26 cellular contexts compared by ENCODE assay signal in the genomic region with DNA sequence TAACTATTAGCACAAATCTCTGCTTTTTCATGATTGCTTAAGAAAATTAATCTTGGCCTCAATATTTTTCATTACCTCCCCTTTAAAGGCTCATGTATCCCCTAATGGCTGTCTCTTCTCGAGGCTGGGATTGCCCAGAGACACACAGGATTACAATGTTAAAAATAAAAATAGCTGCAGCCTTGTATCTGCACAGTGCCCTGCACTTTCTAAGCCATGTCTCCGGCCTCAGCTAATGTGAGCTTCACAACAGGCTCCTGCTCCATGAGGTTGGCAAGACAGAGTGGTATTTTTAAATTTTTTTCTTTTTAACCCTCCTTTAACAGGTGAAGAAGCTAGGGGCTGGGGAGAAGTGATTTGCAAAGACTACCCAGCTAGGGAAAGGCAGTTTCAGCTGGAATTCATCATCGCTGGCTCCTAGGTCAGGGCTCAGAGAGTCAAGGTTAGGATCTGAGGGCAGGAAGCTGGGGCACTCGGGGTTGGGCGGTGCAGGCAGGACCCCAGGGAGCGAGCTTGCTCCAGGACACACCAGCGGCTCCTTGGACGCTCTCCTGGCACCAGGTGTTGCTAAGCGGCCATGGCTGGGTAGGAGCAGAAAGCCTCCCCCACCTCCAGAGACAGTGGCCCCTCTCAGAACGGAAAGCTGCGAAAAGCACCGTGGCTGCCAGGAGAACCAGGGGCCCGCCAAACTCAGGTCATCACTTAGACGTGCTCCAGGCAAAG.
"Had no signal": no experiment of that assay in that cellular context is flagged by ENCODE, and none has a peak within 500 bp of the region (broad histone marks: within the 10 kb centered on the region; RNA-seq: fewer than 3 reads in every experiment).

No MANE protein-coding gene starts in this region.

- H3K36me3 ChIP-seq: brain microvascular endothelial cell, prostate gland, stomach, suprapubic skin, transverse colon, uterus had no signal

- H3K9me3 Mint-ChIP-seq: activated CD4-positive, alpha-beta memory T cell treated with anti-CD3 and anti-CD28 coated beads for 36 hours; activated naive CD4-positive, alpha-beta T cell treated with anti-CD3 and anti-CD28 coated beads for 36 hours; activated T-cell treated with anti-CD3 and anti-CD28 coated beads, Interleukin-2, amount 50 U/mL, for 72 hours; naive thymus-derived CD4-positive, alpha-beta T cell; neural crest cell had no signal

- H3K4me1 Mint-ChIP-seq: naive thymus-derived CD4-positive, alpha-beta T cell; neural crest cell had no signal

- H3K27me3 ChIP-seq: brain microvascular endothelial cell, suprapubic skin, transverse colon, uterus had no signal

- H3K27ac Mint-ChIP-seq: activated CD4-positive, alpha-beta memory T cell treated with anti-CD3 and anti-CD28 coated beads for 36 hours; activated naive CD4-positive, alpha-beta T cell treated with anti-CD3 and anti-CD28 coated beads for 36 hours; activated T-cell treated with anti-CD3 and anti-CD28 coated beads, Interleukin-2, amount 50 U/mL, for 72 hours; naive thymus-derived CD4-positive, alpha-beta T cell; T-helper 17 cell had no signal

- H3K4me1 ChIP-seq: prostate gland, suprapubic skin, uterus had no signal

- H3K4me3 Mint-ChIP-seq: activated CD4-positive, alpha-beta memory T cell treated with anti-CD3 and anti-CD28 coated beads for 36 hours; activated naive CD4-positive, alpha-beta T cell treated with anti-CD3 and anti-CD28 coated beads for 36 hours; activated T-cell treated with anti-CD3 and anti-CD28 coated beads, Interleukin-2, amount 50 U/mL, for 72 hours; naive thymus-derived CD4-positive, alpha-beta T cell; neural crest cell; T-helper 17 cell had no signal

- FAIRE-seq: colon, endothelial cell of umbilical vein, frontal cortex, keratinocyte had no signal

- H3K9me3 ChIP-seq: prostate gland, stomach, suprapubic skin, transverse colon, uterus had no signal

- H3K27ac ChIP-seq: brain microvascular endothelial cell, prostate gland, stomach, suprapubic skin, transverse colon, uterus had no signal

- H3K36me3 Mint-ChIP-seq: activated CD4-positive, alpha-beta memory T cell treated with anti-CD3 and anti-CD28 coated beads for 36 hours; naive thymus-derived CD4-positive, alpha-beta T cell had no signal

- H3K4me3 ChIP-seq: lung, prostate gland, stomach, suprapubic skin, transverse colon, uterus had no signal

- ATAC-seq: activated T-cell treated with anti-CD3 and anti-CD28 coated beads, Interleukin-2, amount 50 U/mL, for 72 hours; esophagus mucosa; naive thymus-derived CD4-positive, alpha-beta T cell; T-helper 17 cell had no signal

- DNase-seq: activated CD4-positive, alpha-beta memory T cell treated with anti-CD3 and anti-CD28 coated beads for 36 hours; activated CD4-positive, alpha-beta T cell treated with anti-CD3 and anti-CD28 coated beads for 48 hours; activated CD4-positive, CD25-positive, alpha-beta regulatory T cell; activated effector memory CD4-positive, alpha-beta T cell treated with Interleukin-2 at 50 U/mL for 16 hours; activated naive CD4-positive, alpha-beta T cell treated with anti-CD3 and anti-CD28 coated beads for 36 hours; activated T-cell treated with anti-CD3 and anti-CD28 coated beads, Interleukin-2, amount 50 U/mL, for 72 hours; central memory CD4-positive, alpha-beta T cell; effector memory CD4-positive, alpha-beta T cell; head of caudate nucleus; naive thymus-derived CD4-positive, alpha-beta T cell; stimulated activated CD4-positive, alpha-beta T cell treated with anti-CD3 and anti-CD28 coated beads, Interleukin-12 subunit alpha, Interleukin-12 subunit beta, amount 100 ng/mL, for 4 hours; stomach; SW 1271; T-helper 17 cell; transverse colon; uterus had no signal
